Comparison of ENCODE assay signal across 7 cellular contexts in genomic region chr19:57747472-57747807, GRCh38. TPM values are rescaled to one million over a fixed set of nuclear protein-coding genes. Genes with fewer than 3 reads are reported as not detected.
DNase-seq lines count a peak whose midpoint lies in the region; ATAC-seq lines count a peak whose summit lies in the region.

No MANE protein-coding gene starts in this region.

- H3K9me3 ChIP-seq in HUES6 (ENCODE audit: control insufficient read depth, insufficient read depth, low read depth, low read length), result no peaks in the 10 kb centered on the region
- H3K9me3 ChIP-seq in iPS-20b (ENCODE audit: insufficient read depth, low read depth, low read length), result no peaks in the 10 kb centered on the region; the same call in 1 of the 2 replicates
- peaks cover 15 to 45% (median 29%) of the 10 kb centered on the region in 5 donors for H3K9me3 ChIP-seq in subcutaneous abdominal adipose tissue (ENCODE audit: control insufficient read depth in 5 of 5, low read length in 5 of 5)

- H3K4me1 ChIP-seq in HUES6 (ENCODE audit: control insufficient read depth, insufficient read depth, low read length) (peaks cover 5% of the 10 kb centered on the region), iPS-20b (ENCODE audit: insufficient read depth, low read length) (peaks cover 7% of the 10 kb centered on the region), subcutaneous abdominal adipose tissue (ENCODE audit: control insufficient read depth in 5 of 5, insufficient read depth in 5 of 5, low read length in 5 of 5) (peaks cover 1 to 25% (median 18%) of the 10 kb centered on the region in 5 donors)

- H3K27ac Mint-ChIP-seq in activated naive CD4-positive, alpha-beta T cell treated with anti-CD3 and anti-CD28 coated beads, Interleukin-2, amount 50 U/mL, for 72 hours, result peak overlapping the region; percentile 96 to 99

- peak overlapping the region; percentile 72; the same call in 1 of the 2 replicates for H3K27ac ChIP-seq in HUES6 (ENCODE audit: low read depth, low read length)
- H3K27ac ChIP-seq in iPS-20b (ENCODE audit: low read length), result no peak overlapping the region
- H3K27ac ChIP-seq in subcutaneous abdominal adipose tissue (ENCODE audit: low read depth, low read length), result no peak overlapping the region

- peak overlapping the region; percentile 90 for H3K4me3 ChIP-seq in HUES6 (ENCODE audit: low read depth, low read length)
- peak overlapping the region; percentile 98 for H3K4me3 ChIP-seq in iPS-20b (ENCODE audit: low read length)
- peak overlapping the region; percentile 95 to 100 (median 99) for H3K4me3 ChIP-seq in subcutaneous abdominal adipose tissue (ENCODE audit: low read depth in 1 of 5, low read length in 5 of 5)

- ATAC-seq in activated naive CD4-positive, alpha-beta T cell treated with anti-CD3 and anti-CD28 coated beads, Interleukin-2, amount 50 U/mL, for 72 hours, result no peak

- H3K9ac ChIP-seq in HUES6 (ENCODE audit: low read length) (peak overlapping the region; percentile 86), iPS-20b (ENCODE audit: low read depth, low read length) (peak overlapping the region; percentile 85), subcutaneous abdominal adipose tissue (ENCODE audit: low read length in 5 of 5) (peak overlapping the region; percentile 79 to 97 (median 95))

- peaks cover 63 to 67% of the 10 kb centered on the region in 2 donors for H3K36me3 Mint-ChIP-seq in activated naive CD4-positive, alpha-beta T cell treated with anti-CD3 and anti-CD28 coated beads, Interleukin-2, amount 50 U/mL, for 72 hours

- H3K9me3 Mint-ChIP-seq in activated naive CD4-positive, alpha-beta T cell treated with anti-CD3 and anti-CD28 coated beads, Interleukin-2, amount 50 U/mL, for 72 hours, result peaks cover 33 to 40% of the 10 kb centered on the region in 2 donors

- H3K27me3 ChIP-seq in HUES6 (ENCODE audit: control insufficient read depth, insufficient read depth, low read length), result no peaks in the 10 kb centered on the region
- no peaks in the 10 kb centered on the region; the same call in 1 of the 2 replicates for H3K27me3 ChIP-seq in iPS-20b (ENCODE audit: insufficient read depth, low read length)
- no peaks in the 10 kb centered on the region for H3K27me3 ChIP-seq in subcutaneous abdominal adipose tissue (ENCODE audit: control insufficient read depth in 5 of 5, insufficient read depth in 4 of 5, low read length in 5 of 5)

- H3K36me3 ChIP-seq in HUES6 (ENCODE audit: control insufficient read depth, insufficient read depth, low read length) (peaks cover 39% of the 10 kb centered on the region), iPS-20b (ENCODE audit: insufficient read depth, low read depth, low read length) (peaks cover 36% of the 10 kb centered on the region), subcutaneous abdominal adipose tissue (ENCODE audit: control insufficient read depth in 5 of 5, insufficient read depth in 5 of 5, low read length in 5 of 5) (peaks cover 20 to 37% (median 34%) of the 10 kb centered on the region in 5 donors)

- DNase-seq in activated naive CD4-positive, alpha-beta T cell treated with anti-CD3 and anti-CD28 coated beads, Interleukin-2, amount 50 U/mL, for 72 hours (ENCODE audit: low spot score in 2 of 2), result no peak
- DNase-seq in inferior parietal cortex (ENCODE audit: extremely low spot score), result no peak
- DNase-seq in epidermal melanocyte (ENCODE audit: insufficient read length, low spot score), result no peak
- no peak for DNase-seq in NCI-H774 (lab: John Stamatoyannopoulos, UW)

RNA-seq across cellular contexts. Expression of gene ZNF776, which starts 0.8 kb away (rescaled TPM):
- 1 to 10 TPM; 7.3 to 9.6 TPM for total RNA-seq in activated naive CD4-positive, alpha-beta T cell treated with anti-CD3 and anti-CD28 coated beads, Interleukin-2, amount 50 U/mL, for 72 hours

RNA-seq across cellular contexts. Expression of gene ZNF671, which starts 20.0 kb away (rescaled TPM):
- total RNA-seq in activated naive CD4-positive, alpha-beta T cell treated with anti-CD3 and anti-CD28 coated beads, Interleukin-2, amount 50 U/mL, for 72 hours, result 1 to 10 TPM; 7.1 to 7.5 TPM

RNA-seq across cellular contexts. Expression of gene ZNF586, which starts 22.0 kb away (rescaled TPM):
- total RNA-seq in activated naive CD4-positive, alpha-beta T cell treated with anti-CD3 and anti-CD28 coated beads, Interleukin-2, amount 50 U/mL, for 72 hours, result 10 to 100 TPM; 16.1 to 21.3 TPM

RNA-seq across cellular contexts. Expression of gene ZNF154, which starts 38.4 kb away (rescaled TPM):
- 1 to 10 TPM in 1 of 2 donors, under 1 TPM in 1; 0.62 to 2.1 TPM for total RNA-seq in activated naive CD4-positive, alpha-beta T cell treated with anti-CD3 and anti-CD28 coated beads, Interleukin-2, amount 50 U/mL, for 72 hours
